In genomic region chr1:61237147-61237546, GRCh38 we compare ENCODE assay signal across 17 cellular contexts.
DNase-seq lines count a peak whose midpoint lies in the region; ATAC-seq, FAIRE-seq and TF ChIP-seq lines count a peak whose summit lies in the region.
"Had no signal": no experiment of that assay in that cellular context is flagged by ENCODE, and none has a peak within 500 bp of the region (broad histone marks: within the 10 kb centered on the region; RNA-seq: fewer than 3 reads in every experiment).

No MANE protein-coding gene starts in this region.

- dilution Hi-C loops in keratinocyte (cut with MboI; ENCODE audit: extremely low pct_ligation_motif_present, low sequenced_read_pairs) = no loop called here

- H3K4me1 ChIP-seq in RWPE2 (ENCODE audit: insufficient read depth, poor library complexity, severe bottlenecking) = peaks cover 15% of the 10 kb centered on the region
- peaks cover 15% of the 10 kb centered on the region for H3K4me1 ChIP-seq in keratinocyte (ENCODE audit: control insufficient read depth, extremely low read depth, insufficient read depth, low read length)
- H3K4me1 ChIP-seq: BLaER1 treated with 17β-estradiol and CSF1 and Interleukin-3, amounts not matched to agents 10 nM and 100 nM had no signal

- H3K27me3 ChIP-seq in RWPE2 (ENCODE audit: insufficient read depth, poor library complexity, severe bottlenecking) (no peaks in the 10 kb centered on the region), keratinocyte (ENCODE audit: control insufficient read depth, extremely low read depth, insufficient read depth, low read length) (no peaks in the 10 kb centered on the region)
- H3K27me3 ChIP-seq: BLaER1 treated with 17β-estradiol and CSF1 and Interleukin-3, amounts not matched to agents 10 nM and 100 nM had no signal

- H3K4me3 ChIP-seq in RWPE2 (ENCODE audit: severe bottlenecking) (no peak overlapping the region), keratinocyte (ENCODE audit: control insufficient read depth in 2 of 3, extremely low read depth in 1 of 3, insufficient read depth in 2 of 3, low read depth in 1 of 3, low read length in 3 of 3) (no peak overlapping the region)
- H3K4me3 ChIP-seq: BLaER1 treated with 17β-estradiol and CSF1 and Interleukin-3, amounts not matched to agents 10 nM and 100 nM; GM23248 had no signal

- no peak overlapping the region for H3K4me2 ChIP-seq in keratinocyte (ENCODE audit: control insufficient read depth, extremely low read depth, insufficient read depth, low read depth, low read length)
- H3K4me2 ChIP-seq: BLaER1 treated with 17β-estradiol and CSF1 and Interleukin-3, amounts not matched to agents 10 nM and 100 nM had no signal

- H3K27ac ChIP-seq in RWPE2 (ENCODE audit: poor library complexity, severe bottlenecking) (no peak overlapping the region), keratinocyte (ENCODE audit: control insufficient read depth, insufficient read depth, low read length) (no peak overlapping the region)
- H3K27ac ChIP-seq: BLaER1 treated with 17β-estradiol and CSF1 and Interleukin-3, amounts not matched to agents 10 nM and 100 nM; GM23248 had no signal

- H3K9me1 ChIP-seq in keratinocyte (ENCODE audit: control insufficient read depth, extremely low read depth, insufficient read depth, low read length) = no peaks in the 10 kb centered on the region

- TF ChIP-seq CTCF in RWPE2 (IDR thresholded peaks at IDR 0.05; ENCODE audit: poor library complexity, severe bottlenecking) (no peak), keratinocyte (optimal IDR thresholded peaks at IDR 0.05 in 1 of 3, IDR thresholded peaks at IDR 0.05 in 1 of 3, conservative IDR thresholded peaks at IDR 0.05 in 1 of 3; ENCODE audit: extremely low read depth in 1 of 3, insufficient read depth in 2 of 3, low read length in 3 of 3) (no peak)

- H4K20me1 ChIP-seq in keratinocyte (ENCODE audit: control insufficient read depth, extremely low read depth, insufficient read depth, low read length) = no peaks in the 10 kb centered on the region
- H4K20me1 ChIP-seq: BLaER1 treated with 17β-estradiol and CSF1 and Interleukin-3, amounts not matched to agents 10 nM and 100 nM had no signal

- H3K36me3 ChIP-seq in RWPE2 (ENCODE audit: low read depth) (no peaks in the 10 kb centered on the region), keratinocyte (ENCODE audit: control insufficient read depth in 2 of 2, extremely low read depth in 1 of 2, insufficient read depth in 2 of 2, low read length in 2 of 2) (no peaks in the 10 kb centered on the region)
- H3K36me3 ChIP-seq: BLaER1 treated with 17β-estradiol and CSF1 and Interleukin-3, amounts not matched to agents 10 nM and 100 nM had no signal

- peak; percentile 62 for ATAC-seq in RWPE2 (ENCODE audit: low read depth)
- no peak for ATAC-seq in HG02938 (IDR thresholded peaks at IDR 0.05; ENCODE audit: unreplicated experiment)
- ATAC-seq: CD8-positive, alpha-beta T cell had no signal

- no peaks in the 10 kb centered on the region for H3K79me2 ChIP-seq in keratinocyte (ENCODE audit: control insufficient read depth, insufficient read depth, low read length)

- H3K9me3 ChIP-seq in RWPE2 (ENCODE audit: severe bottlenecking) = no peaks in the 10 kb centered on the region
- H3K9me3 ChIP-seq in keratinocyte (ENCODE audit: control insufficient read depth, low read depth, low read length) = no peaks in the 10 kb centered on the region
- H3K9me3 ChIP-seq: BLaER1 treated with 17β-estradiol and CSF1 and Interleukin-3, amounts not matched to agents 10 nM and 100 nM had no signal

- no peak overlapping the region for H3K9ac ChIP-seq in keratinocyte (ENCODE audit: control insufficient read depth, extremely low read depth, insufficient read depth, low read length)
- H3K9ac ChIP-seq: BLaER1 treated with 17β-estradiol and CSF1 and Interleukin-3, amounts not matched to agents 10 nM and 100 nM; GM23248 had no signal

- no peak overlapping the region for H2AFZ ChIP-seq in keratinocyte (ENCODE audit: control insufficient read depth, low read length)
- H2AFZ ChIP-seq: GM23248 had no signal

- FAIRE-seq in keratinocyte (lab: Jason Lieb, UNC) = peak; percentile 13
- FAIRE-seq: H54, HTR-8/SVneo had no signal

- DNase-seq in NCI-H2171 treated with DMSO at 0.1 percent for 48 hours (lab: John Stamatoyannopoulos, UW) = peak; percentile 64
- no peak for DNase-seq in NCI-H2171 (lab: John Stamatoyannopoulos, UW)
- DNase-seq in RWPE2 (ENCODE audit: low spot score) = no peak
- no peak for DNase-seq in keratinocyte (ENCODE audit: low read depth, low spot score)
- no peak for DNase-seq in amniotic stem cell (lab: John Stamatoyannopoulos, UW)
- no peak for DNase-seq in NCI-H2081 (lab: John Stamatoyannopoulos, UW)
- DNase-seq: Calu3; CD8-positive, alpha-beta T cell; GF-D8; GM23248; HCEC 1CT; HFFc6; IMR-90 had no signal
